ENCODE assay signal across 1 cellular context in the genomic region with DNA sequence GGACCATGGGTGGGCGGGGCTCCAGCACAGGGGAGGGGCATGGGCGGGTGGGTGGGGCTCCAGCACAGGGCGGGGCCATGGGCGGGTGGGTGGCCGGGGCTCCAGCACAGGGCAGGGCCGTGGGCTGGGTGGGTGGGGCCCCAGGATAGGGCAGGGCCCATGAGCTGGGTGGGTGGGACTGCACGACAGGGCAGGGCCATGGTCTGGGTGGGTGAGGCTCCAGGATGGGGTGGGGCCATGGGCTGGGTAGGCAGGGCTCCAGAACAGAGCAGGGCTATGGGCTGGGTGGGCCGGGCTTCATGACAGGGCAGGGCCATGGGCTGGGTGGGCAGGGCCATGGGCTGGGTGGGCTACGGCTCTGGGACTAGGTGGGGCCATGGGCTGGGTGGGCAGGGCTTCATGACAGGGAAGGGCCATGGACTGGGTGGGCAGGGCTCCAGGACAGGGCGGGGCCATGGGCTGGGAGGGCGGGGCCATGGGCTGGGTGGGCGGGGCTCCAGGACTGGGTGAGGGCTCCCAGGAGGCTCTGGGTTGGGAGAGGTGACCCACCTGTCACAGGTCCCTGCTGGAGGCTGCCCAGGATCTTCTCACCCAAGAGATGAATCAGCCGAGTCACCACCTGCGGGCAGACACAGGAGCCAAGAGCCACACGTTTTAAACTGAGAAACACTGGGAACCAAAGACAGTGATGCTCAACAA.
TF ChIP-seq lines count a peak whose summit lies in the region.

No MANE protein-coding gene starts in this region.

TF ChIP-seq in SK-N-SH, 30 proteins besides CTCF, POLR2A, EP300 and RAD21 (continued from another document):
- TF ChIP-seq, protein P1, sequence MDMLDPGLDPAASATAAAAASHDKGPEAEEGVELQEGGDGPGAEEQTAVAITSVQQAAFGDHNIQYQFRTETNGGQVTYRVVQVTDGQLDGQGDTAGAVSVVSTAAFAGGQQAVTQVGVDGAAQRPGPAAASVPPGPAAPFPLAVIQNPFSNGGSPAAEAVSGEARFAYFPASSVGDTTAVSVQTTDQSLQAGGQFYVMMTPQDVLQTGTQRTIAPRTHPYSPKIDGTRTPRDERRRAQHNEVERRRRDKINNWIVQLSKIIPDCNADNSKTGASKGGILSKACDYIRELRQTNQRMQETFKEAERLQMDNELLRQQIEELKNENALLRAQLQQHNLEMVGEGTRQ (IDR thresholded peaks at IDR 0.05; ENCODE audit: borderline replicate concordance, low read depth, low read length): no peak
- TF ChIP-seq TCF12 (IDR thresholded peaks at IDR 0.05): no peak
- TF ChIP-seq FOXM1 (IDR thresholded peaks at IDR 0.05; ENCODE audit: low read depth): no peak
TF ChIP-seq in SK-N-SH: peak in this region for 0.
